ENCODE assay signal across 9 cellular contexts in genomic region chr2:127398239-127398590, GRCh38. TPM values are rescaled to one million over a fixed set of nuclear protein-coding genes. Genes with fewer than 3 reads are reported as not detected.
DNase-seq lines count a peak whose midpoint lies in the region; ATAC-seq, FAIRE-seq and TF ChIP-seq lines count a peak whose summit lies in the region.
"Had no signal": no experiment of that assay in that cellular context is flagged by ENCODE, and none has a peak within 500 bp of the region (broad histone marks: within the 10 kb centered on the region; RNA-seq: fewer than 3 reads in every experiment).

No MANE protein-coding gene starts in this region.

- no peak overlapping the region for H3K27ac Mint-ChIP-seq in activated CD4-positive, alpha-beta T cell treated with anti-CD3 and anti-CD28 coated beads, Interleukin-2, amount 10 ng/mL, durations not matched to agents 7 days and 5 days
- peak overlapping the region; percentile 20 for H3K27ac Mint-ChIP-seq in progenitor cell of endocrine pancreas

- H3K27me3 ChIP-seq in KMS-11 (ENCODE audit: insufficient read depth, low read depth): no peaks in the 10 kb centered on the region
- H3K27me3 ChIP-seq: BLaER1 had no signal

- no peak overlapping the region for H3K4me3 Mint-ChIP-seq in activated CD4-positive, alpha-beta T cell treated with anti-CD3 and anti-CD28 coated beads, Interleukin-2, amount 10 ng/mL, durations not matched to agents 7 days and 5 days
- H3K4me3 Mint-ChIP-seq in progenitor cell of endocrine pancreas (ENCODE audit: low read depth): no peak overlapping the region

- H3K4me2 ChIP-seq in KMS-11: no peak overlapping the region
- H3K4me2 ChIP-seq: BLaER1 had no signal

- peak overlapping the region; percentile 14; the same call in 1 of the 2 replicates for H2AFZ ChIP-seq in KMS-11 (ENCODE audit: low read depth)

- peaks cover 10% of the 10 kb centered on the region for H3K4me1 ChIP-seq in KMS-11 (ENCODE audit: low read depth, poor library complexity, severe bottlenecking)
- H3K4me1 ChIP-seq: BLaER1 had no signal

- H3K4me3 ChIP-seq in KMS-11 (IDR thresholded peaks at IDR 0.05; ENCODE audit: insufficient read depth, low read depth, low read length): no peak overlapping the region
- H3K4me3 ChIP-seq: BLaER1 had no signal

- peaks cover 3% of the 10 kb centered on the region for H3K27me3 Mint-ChIP-seq in activated CD4-positive, alpha-beta T cell treated with anti-CD3 and anti-CD28 coated beads, Interleukin-2, amount 10 ng/mL, durations not matched to agents 7 days and 5 days
- peaks cover 14% of the 10 kb centered on the region for H3K27me3 Mint-ChIP-seq in progenitor cell of endocrine pancreas

- ATAC-seq in GM19324 (IDR thresholded peaks at IDR 0.05; ENCODE audit: low FRiP score, unreplicated experiment): no peak

- H3K36me3 ChIP-seq in KMS-11 (ENCODE audit: insufficient read depth): no peaks in the 10 kb centered on the region
- H3K36me3 ChIP-seq: BLaER1 had no signal

- CTCF ChIA-PET in activated CD4-positive, alpha-beta T cell treated with anti-CD3 and anti-CD28 coated beads, Interleukin-2, amount 10 ng/mL, durations not matched to agents 7 days and 5 days (lab: Charles Lee): interaction anchor here (2.0 to 2.7 kb wide), 2 partner anchors 9 to 18 kb away, joined by 7 to 13 read pairs; no protein-coding TSS in a partner anchor

- POLR2A ChIA-PET in activated CD4-positive, alpha-beta T cell treated with anti-CD3 and anti-CD28 coated beads, Interleukin-2, amount 10 ng/mL, durations not matched to agents 7 days and 5 days (lab: Charles Lee): no interaction called here

- H3K9me3 Mint-ChIP-seq in activated CD4-positive, alpha-beta T cell treated with anti-CD3 and anti-CD28 coated beads, Interleukin-2, amount 10 ng/mL, durations not matched to agents 7 days and 5 days: peaks cover 2% of the 10 kb centered on the region
- peaks cover 9% of the 10 kb centered on the region for H3K9me3 Mint-ChIP-seq in progenitor cell of endocrine pancreas (ENCODE audit: low read depth)

- no peak for TF ChIP-seq CTCF in KMS-11 (conservative IDR thresholded peaks at IDR 0.05; ENCODE audit: low read depth, low read length)
- no peak for TF ChIP-seq CTCF in progenitor cell of endocrine pancreas (IDR thresholded peaks at IDR 0.05; ENCODE audit: unreplicated experiment)

- H3K27ac ChIP-seq in KMS-11: no peak overlapping the region
- H3K27ac ChIP-seq: BLaER1 had no signal

- H3K9ac ChIP-seq in KMS-11: no peak overlapping the region
- H3K9ac ChIP-seq: BLaER1 had no signal

- H4K20me1 ChIP-seq in KMS-11 (ENCODE audit: insufficient read depth): no peaks in the 10 kb centered on the region
- H4K20me1 ChIP-seq: BLaER1 had no signal

- H3K36me3 Mint-ChIP-seq in activated CD4-positive, alpha-beta T cell treated with anti-CD3 and anti-CD28 coated beads, Interleukin-2, amount 10 ng/mL, durations not matched to agents 7 days and 5 days (ENCODE audit: low read depth): no peaks in the 10 kb centered on the region
- peaks cover 2% of the 10 kb centered on the region for H3K36me3 Mint-ChIP-seq in progenitor cell of endocrine pancreas (ENCODE audit: insufficient read depth)

- peak; percentile 86 for FAIRE-seq in H54 (lab: Jason Lieb, UNC)

- peaks cover 14% of the 10 kb centered on the region for H3K4me1 Mint-ChIP-seq in activated CD4-positive, alpha-beta T cell treated with anti-CD3 and anti-CD28 coated beads, Interleukin-2, amount 10 ng/mL, durations not matched to agents 7 days and 5 days
- peaks cover 6% of the 10 kb centered on the region for H3K4me1 Mint-ChIP-seq in progenitor cell of endocrine pancreas (ENCODE audit: low read depth)

- TF ChIP-seq POLR2A in H54 (IDR thresholded peaks at IDR 0.05; ENCODE audit: low read depth, low read length): peak; percentile 18; the same call in 1 of the 2 replicates

- DNase-seq in SKM-1 treated with dmso at 0.1 percent for 144 hours (lab: John Stamatoyannopoulos, UW; ENCODE audit: unreplicated experiment) (peak; percentile 36), SKM-1 (lab: John Stamatoyannopoulos, UW; ENCODE audit: unreplicated experiment) (no peak), H54 (ENCODE audit: insufficient read length, low spot score) (peak; percentile 97), foreskin melanocyte (peak; percentile 89), progenitor cell of endocrine pancreas (ENCODE audit: low spot score, unreplicated experiment) (no peak)
- peak; percentile 41 for DNase-seq in activated CD4-positive, alpha-beta T cell treated with anti-CD3 and anti-CD28 coated beads, Interleukin-2, amount 10 ng/mL, durations not matched to agents 7 days and 5 days

- no peaks in the 10 kb centered on the region for H3K79me2 ChIP-seq in KMS-11 (ENCODE audit: insufficient read depth, low read depth)

RNA-seq across cellular contexts. Expression of gene MAP3K2, which starts 10.4 kb away (rescaled TPM):
- 10 to 100 TPM; 48.9 to 52.9 TPM for total RNA-seq in activated CD4-positive, alpha-beta T cell treated with anti-CD3 and anti-CD28 coated beads, Interleukin-2, amount 10 ng/mL, durations not matched to agents 7 days and 5 days
- total RNA-seq in progenitor cell of endocrine pancreas: 33.9 and 34.5 TPM in 2 replicates

RNA-seq across cellular contexts. Expression of gene PROC, which starts 20.0 kb away (rescaled TPM):
- total RNA-seq in activated CD4-positive, alpha-beta T cell treated with anti-CD3 and anti-CD28 coated beads, Interleukin-2, amount 10 ng/mL, durations not matched to agents 7 days and 5 days: not detected
- 18.7 and 25.3 TPM in 2 replicates for total RNA-seq in progenitor cell of endocrine pancreas

Comparison
In these comparisons a context has a peak if more than half of its experiments do, and no peak if none do; other contexts are left out.
1. DNase-seq: peak in SKM-1 treated with dmso at 0.1 percent for 144 hours (single experiment), H54 (single experiment), activated CD4-positive, alpha-beta T cell treated with anti-CD3 and anti-CD28 coated beads, Interleukin-2, amount 10 ng/mL, durations not matched to agents 7 days and 5 days (single experiment) and foreskin melanocyte (single experiment); none in SKM-1 (single experiment) and progenitor cell of endocrine pancreas (single experiment).
2. RNA of gene PROC, which starts 20.0 kb away (total RNA-seq): 18.7 to 25.3 TPM in progenitor cell of endocrine pancreas; not detected in activated CD4-positive, alpha-beta T cell treated with anti-CD3 and anti-CD28 coated beads, Interleukin-2, amount 10 ng/mL, durations not matched to agents 7 days and 5 days; every median in the first group is over 10 times any median in the second.